Comparison of ENCODE assay signal across 10 cellular contexts in genomic region chr11:62614275-62614674, GRCh38. TPM values are rescaled to one million over a fixed set of nuclear protein-coding genes. Genes with fewer than 3 reads are reported as not detected.
DNase-seq lines count a peak whose midpoint lies in the region; ATAC-seq, FAIRE-seq and TF ChIP-seq lines count a peak whose summit lies in the region.
"Had no signal": no experiment of that assay in that cellular context is flagged by ENCODE, and none has a peak within 500 bp of the region (broad histone marks: within the 10 kb centered on the region; RNA-seq: fewer than 3 reads in every experiment).

No MANE protein-coding gene starts in this region.

- H3K4me3 ChIP-seq in BLaER1: no peak overlapping the region
- H3K4me3 ChIP-seq in K562: no peak overlapping the region
- H3K4me3 ChIP-seq in neural progenitor cell: no peak overlapping the region

- H3K27me3 ChIP-seq in BLaER1: no peaks in the 10 kb centered on the region
- H3K27me3 ChIP-seq in K562 (ENCODE audit: control insufficient read depth in 2 of 2, insufficient read depth in 2 of 2, low read length in 2 of 2): no peaks in the 10 kb centered on the region
- peaks cover 13% of the 10 kb centered on the region for H3K27me3 ChIP-seq in neural progenitor cell

- intact Hi-C loops in K562 (cut with micrococcal nuclease): loop anchor here (5.0 kb wide), 1 partner anchor 78 kb away; no protein-coding TSS in a partner anchor

- H3K4me2 ChIP-seq in BLaER1: no peak overlapping the region
- H3K4me2 ChIP-seq in K562 (ENCODE audit: insufficient read depth, low read length): peak overlapping the region; percentile 28
- H3K4me2 ChIP-seq in neural progenitor cell: no peak overlapping the region

- 0 out of 2 replicates have a peak, but pooled peaks have one; percentile 28 for TF ChIP-seq POLR2A in K562 (conservative IDR thresholded peaks at IDR 0.05)

- peaks cover 25% of the 10 kb centered on the region for H3K4me1 Mint-ChIP-seq in neural progenitor cell

- peaks cover 2% of the 10 kb centered on the region for H3K9me1 ChIP-seq in K562 (ENCODE audit: control insufficient read depth, insufficient read depth, low read length)

- no peaks in the 10 kb centered on the region for H3K9me3 ChIP-seq in BLaER1
- H3K9me3 ChIP-seq in K562 (replicated peaks; ENCODE audit: control insufficient read depth, insufficient read depth, low read depth, low read length): no peaks in the 10 kb centered on the region
- H3K9me3 ChIP-seq in neural progenitor cell (ENCODE audit: low read depth): no peaks in the 10 kb centered on the region

- 42% methylated on average over 8 of the region's 8 CpGs for WGBS in K562 (ENCODE audit: insufficient coverage, low coverage, missing lambda C conversion rate)

- no peak for TF ChIP-seq RAD21 in K562 (CRISPR knock-in tag; conservative IDR thresholded peaks at IDR 0.05 in 1 of 2, IDR thresholded peaks at IDR 0.05 in 1 of 2)

- TF ChIP-seq CTCF in K562 (IDR thresholded peaks at IDR 0.05 in 2 of 3, conservative IDR thresholded peaks at IDR 0.05 in 1 of 3; ENCODE audit: insufficient read depth in 2 of 3, low read depth in 1 of 3, low read length in 3 of 3) (no peak), neural progenitor cell (IDR thresholded peaks at IDR 0.05) (no peak)

- H3F3A ChIP-seq in neural progenitor cell (ENCODE audit: low read depth): peaks cover 22% of the 10 kb centered on the region

- no peaks in the 10 kb centered on the region for H3K9me3 Mint-ChIP-seq in neural progenitor cell

- H3K4me1 ChIP-seq in BLaER1: peaks cover 31% of the 10 kb centered on the region
- peaks cover 29 to 60% of the 10 kb centered on the region in 2 experiments for H3K4me1 ChIP-seq in K562 (replicated peaks in 1 of 2; ENCODE audit: control insufficient read depth in 2 of 2, insufficient read depth in 2 of 2, low read length in 2 of 2)
- peaks cover 7% of the 10 kb centered on the region for H3K4me1 ChIP-seq in neural progenitor cell

- H3K79me2 ChIP-seq in K562 (ENCODE audit: control insufficient read depth, insufficient read depth, low read length): peaks cover 26% of the 10 kb centered on the region
- no peaks in the 10 kb centered on the region for H3K79me2 ChIP-seq in neural progenitor cell (ENCODE audit: low read depth)

- H3K36me3 Mint-ChIP-seq in neural progenitor cell: peaks cover 5% of the 10 kb centered on the region

- TF ChIP-seq EP300 in K562 (IDR thresholded peaks at IDR 0.05; ENCODE audit: low read length): no peak

- H4K20me1 ChIP-seq in BLaER1: no peaks in the 10 kb centered on the region
- H4K20me1 ChIP-seq in K562 (replicated peaks; ENCODE audit: control insufficient read depth, insufficient read depth, low read length): 0 out of 2 replicates have a peak, but pooled peaks cover 5% of the 10 kb centered on the region
- H4K20me1 ChIP-seq in neural progenitor cell (ENCODE audit: low read depth): no peaks in the 10 kb centered on the region

- H3K27me3 Mint-ChIP-seq in neural progenitor cell (ENCODE audit: insufficient read depth, low read depth): peaks cover 4% of the 10 kb centered on the region

- H3K36me3 ChIP-seq in BLaER1: peaks cover 38% of the 10 kb centered on the region
- H3K36me3 ChIP-seq in K562 (ENCODE audit: control insufficient read depth, insufficient read depth, low read length): peaks cover 47% of the 10 kb centered on the region
- H3K36me3 ChIP-seq in neural progenitor cell: no peaks in the 10 kb centered on the region

- DNase-seq in NCI-H69 (lab: John Stamatoyannopoulos, UW) (peak; percentile 31), K562 (ENCODE audit: extremely low read depth in 1 of 4, low spot score in 3 of 4) (peak; percentile 52 to 76 (median 58)), neural progenitor cell (ENCODE audit: low spot score) (no peak), 8988T (no peak), NCI-H1417 (lab: John Stamatoyannopoulos, UW) (no peak), NCI-H1092 treated with DMSO at 0.1 percent for 48 hours (lab: John Stamatoyannopoulos, UW) (no peak), NCI-H446 (lab: John Stamatoyannopoulos, UW) (no peak)
- DNase-seq: GF-D8 had no signal

- H3K9ac ChIP-seq in BLaER1 (0 out of 2 replicates have a peak overlapping the region, but pooled peaks have one; percentile 29), K562 (ENCODE audit: insufficient read depth in 1 of 2, low read depth in 2 of 2, low read length in 2 of 2) (peak overlapping the region; percentile 20 to 82; a peak in 3 of 4 replicates), neural progenitor cell (no peak overlapping the region)

- CTCF ChIA-PET in K562 (lab: Yijun Ruan, JAX; ENCODE audit: low intra/inter-chr PET ratio): interaction anchor here (0.5 kb wide), 1 partner anchor 115 kb away, joined by 3 read pairs; no protein-coding TSS in a partner anchor

- POLR2A ChIA-PET in K562 (lab: Yijun Ruan, JAX): interaction anchor here (0.9 kb wide), 1 partner anchor 40 kb away, joined by 3 read pairs; no protein-coding TSS in a partner anchor

- peak; percentile 44 for ATAC-seq in K562

- peak overlapping the region; percentile 59 for H3K27ac ChIP-seq in BLaER1
- peak overlapping the region; percentile 43; the same call in 2 of the 3 replicates for H3K27ac ChIP-seq in K562 (ENCODE audit: extremely low read depth, low read depth, low read length)
- H3K27ac ChIP-seq in neural progenitor cell: no peak overlapping the region

- H3K27ac Mint-ChIP-seq in neural progenitor cell: peak overlapping the region; percentile 95

- H2AFZ ChIP-seq in K562 (ENCODE audit: low read depth, low read length) (no peak overlapping the region), neural progenitor cell (replicated peaks) (no peak overlapping the region)

- H3K4me3 Mint-ChIP-seq in neural progenitor cell: peak overlapping the region; percentile 81

- FAIRE-seq in K562 (lab: Jason Lieb, UNC): peak; percentile 78
- FAIRE-seq: TTC549 had no signal

- BruUV-seq in K562 (replicated peaks; lab: Mats Ljungman, UMichigan): no TSS peak

- in situ Hi-C loops in K562 (cut with MboI): no loop called here

RNA-seq across cellular contexts. Expression of gene ROM1, which starts 1.2 kb away (rescaled TPM):
- total RNA-seq in K562 (2011; cell fraction: chromatin; rRNA removed; ENCODE audit: low replicate concordance): 0.60 and 1.4 TPM in 2 replicates
- total RNA-seq in K562 (2011; cell fraction: nucleolus; rRNA removed): 1.8 TPM in 2 replicates
- 0.69 and 2.3 TPM in 2 replicates for total RNA-seq in K562 (2011; cell fraction: nucleoplasm; rRNA removed)
- total RNA-seq in K562 (2014; rRNA removed) (3.9 and 4.3 TPM in 2 replicates), K562 (2014; rRNA removed; fragmentation: Illumina TruSeq; extraction: Trizol) (2.2 and 2.9 TPM in 2 replicates), K562 (2015; rRNA removed; fragmentation: Illumina TruSeq; extraction: Trizol) (3.3 TPM in 2 replicates), K562 (2021) (2.6 and 3.3 TPM in 2 replicates), neural progenitor cell (ENCODE audit: low replicate concordance) (2.2 TPM in 1 of 2 replicates, not detected in the other)
- polyA plus RNA-seq in K562 (2011; rRNA removed) (1.7 TPM in 2 replicates), K562 (2014; fragmentation: Illumina TruSeq; extraction: Trizol) (4.0 and 4.9 TPM in 2 replicates), K562 (2014; fragmentation: Nextera tagmentation; extraction: Ambion mirVana) (1 to 10 TPM in 1 of 2 experiments, under 1 TPM in 1; 0.75 to 1.4 TPM), K562 (2014; rRNA removed) (3.8 and 3.9 TPM in 2 replicates)
- polyA plus RNA-seq in K562 (2011; cell fraction: cytosol; rRNA removed): 1.9 and 2.5 TPM in 2 replicates
- 1.8 and 1.9 TPM in 2 replicates for polyA plus RNA-seq in K562 (2011; cell fraction: nucleus; rRNA removed)
- 4.3 and 4.4 TPM in 2 replicates for polyA plus RNA-seq in K562 (2012)
- 0.39 and 0.63 TPM in 2 replicates for polyA minus RNA-seq in K562 (2011; rRNA and poly(A)+ RNA removed)
- 0.48 and 1.7 TPM in 2 replicates for polyA minus RNA-seq in K562 (2011; cell fraction: cytosol; rRNA and poly(A)+ RNA removed)
- 0.40 and 0.56 TPM in 2 replicates for polyA minus RNA-seq in K562 (2011; cell fraction: nucleus; rRNA and poly(A)+ RNA removed)

RNA-seq across cellular contexts. Expression of gene EML3, which starts 1.7 kb away (rescaled TPM):
- total RNA-seq in K562 (2011; cell fraction: chromatin; rRNA removed; ENCODE audit: low replicate concordance): 108 and 289 TPM in 2 replicates
- total RNA-seq in K562 (2011; cell fraction: nucleolus; rRNA removed): 172 and 175 TPM in 2 replicates
- total RNA-seq in K562 (2011; cell fraction: nucleoplasm; rRNA removed): 130 TPM in 2 replicates
- 26.4 and 31.7 TPM in 2 replicates for total RNA-seq in K562 (2014; rRNA removed)
- 12.6 and 16.7 TPM in 2 replicates for total RNA-seq in K562 (2014; rRNA removed; fragmentation: Illumina TruSeq; extraction: Trizol)
- 20.7 and 22.1 TPM in 2 replicates for total RNA-seq in K562 (2015; rRNA removed; fragmentation: Illumina TruSeq; extraction: Trizol)
- 77.3 and 90.5 TPM in 2 replicates for total RNA-seq in K562 (2021)
- 36.8 and 50.2 TPM in 2 replicates for polyA plus RNA-seq in K562 (2011; rRNA removed)
- 30.9 and 49.9 TPM in 2 replicates for polyA plus RNA-seq in K562 (2011; cell fraction: cytosol; rRNA removed)
- polyA plus RNA-seq in K562 (2011; cell fraction: nucleus; rRNA removed): 239 and 311 TPM in 2 replicates
- polyA plus RNA-seq in K562 (2012): 41.6 and 58.4 TPM in 2 replicates
- 27.9 and 31.2 TPM in 2 replicates for polyA plus RNA-seq in K562 (2014; fragmentation: Illumina TruSeq; extraction: Trizol)
- under 1 TPM; 0.32 to 0.59 TPM for polyA plus RNA-seq in K562 (2014; fragmentation: Nextera tagmentation; extraction: Ambion mirVana)
- polyA plus RNA-seq in K562 (2014; rRNA removed): 49.5 and 64.2 TPM in 2 replicates
- polyA minus RNA-seq in K562 (2011; rRNA and poly(A)+ RNA removed): 22.5 TPM in 2 replicates
- polyA minus RNA-seq in K562 (2011; cell fraction: cytosol; rRNA and poly(A)+ RNA removed): 22.3 and 28.2 TPM in 2 replicates
- 38.9 and 46.8 TPM in 2 replicates for polyA minus RNA-seq in K562 (2011; cell fraction: nucleus; rRNA and poly(A)+ RNA removed)
- total RNA-seq in neural progenitor cell (ENCODE audit: low replicate concordance): 4.0 and 26.6 TPM in 2 replicates

RNA-seq across cellular contexts. Expression of gene B3GAT3, which starts 7.5 kb away (rescaled TPM):
- 17.7 and 87.0 TPM in 2 replicates for total RNA-seq in K562 (2011; cell fraction: chromatin; rRNA removed; ENCODE audit: low replicate concordance)
- 109 and 112 TPM in 2 replicates for total RNA-seq in K562 (2011; cell fraction: nucleolus; rRNA removed)
- total RNA-seq in K562 (2011; cell fraction: nucleoplasm; rRNA removed): 65.7 and 66.1 TPM in 2 replicates
- total RNA-seq in K562 (2014; rRNA removed): 48.2 and 70.7 TPM in 2 replicates
- total RNA-seq in K562 (2014; rRNA removed; fragmentation: Illumina TruSeq; extraction: Trizol): 5.6 and 8.0 TPM in 2 replicates
- total RNA-seq in K562 (2015; rRNA removed; fragmentation: Illumina TruSeq; extraction: Trizol): 29.9 and 31.0 TPM in 2 replicates
- 58.5 and 58.7 TPM in 2 replicates for total RNA-seq in K562 (2021)
- polyA plus RNA-seq in K562 (2011; rRNA removed): 21.4 and 35.5 TPM in 2 replicates
- polyA plus RNA-seq in K562 (2011; cell fraction: cytosol; rRNA removed): 41.7 and 99.9 TPM in 2 replicates
- 46.7 and 85.0 TPM in 2 replicates for polyA plus RNA-seq in K562 (2011; cell fraction: nucleus; rRNA removed)
- polyA plus RNA-seq in K562 (2012): 36.3 and 72.1 TPM in 2 replicates
- polyA plus RNA-seq in K562 (2014; fragmentation: Illumina TruSeq; extraction: Trizol): 16.3 and 43.0 TPM in 2 replicates
- 1 to 10 TPM in 1 of 2 experiments, under 1 TPM in 1; 0.30 to 3.3 TPM for polyA plus RNA-seq in K562 (2014; fragmentation: Nextera tagmentation; extraction: Ambion mirVana)
- polyA plus RNA-seq in K562 (2014; rRNA removed): 64.0 and 83.7 TPM in 2 replicates
- 3.6 and 7.7 TPM in 2 replicates for polyA minus RNA-seq in K562 (2011; rRNA and poly(A)+ RNA removed)
- polyA minus RNA-seq in K562 (2011; cell fraction: cytosol; rRNA and poly(A)+ RNA removed): 26.1 and 28.4 TPM in 2 replicates
- 8.5 and 10.4 TPM in 2 replicates for polyA minus RNA-seq in K562 (2011; cell fraction: nucleus; rRNA and poly(A)+ RNA removed)
- 21.2 and 44.0 TPM in 2 replicates for total RNA-seq in neural progenitor cell (ENCODE audit: low replicate concordance)

RNA-seq across cellular contexts. Expression of gene MTA2, which starts 12.6 kb away (rescaled TPM):
- total RNA-seq in K562 (2011; cell fraction: chromatin; rRNA removed; ENCODE audit: low replicate concordance): 245 and 284 TPM in 2 replicates
- total RNA-seq in K562 (2011; cell fraction: nucleolus; rRNA removed): 124 TPM in 2 replicates
- total RNA-seq in K562 (2011; cell fraction: nucleoplasm; rRNA removed): 132 and 142 TPM in 2 replicates
- total RNA-seq in K562 (2014; rRNA removed) (185 and 203 TPM in 2 replicates), K562 (2014; rRNA removed; fragmentation: Illumina TruSeq; extraction: Trizol) (161 and 172 TPM in 2 replicates), K562 (2015; rRNA removed; fragmentation: Illumina TruSeq; extraction: Trizol) (195 and 217 TPM in 2 replicates), K562 (2021) (176 and 203 TPM in 2 replicates), neural progenitor cell (ENCODE audit: low replicate concordance) (108 and 135 TPM in 2 replicates)
- polyA plus RNA-seq in K562 (2011; rRNA removed) (36.0 and 48.6 TPM in 2 replicates), K562 (2014; fragmentation: Illumina TruSeq; extraction: Trizol) (190 and 220 TPM in 2 replicates), K562 (2014; fragmentation: Nextera tagmentation; extraction: Ambion mirVana) (1 to 10 TPM; 6.2 to 9.9 TPM), K562 (2014; rRNA removed) (121 and 125 TPM in 2 replicates)
- 40.7 and 41.9 TPM in 2 replicates for polyA plus RNA-seq in K562 (2011; cell fraction: cytosol; rRNA removed)
- 130 and 158 TPM in 2 replicates for polyA plus RNA-seq in K562 (2011; cell fraction: nucleus; rRNA removed)
- polyA plus RNA-seq in K562 (2012): 115 and 136 TPM in 2 replicates
- 61.0 and 97.7 TPM in 2 replicates for polyA minus RNA-seq in K562 (2011; rRNA and poly(A)+ RNA removed)
- polyA minus RNA-seq in K562 (2011; cell fraction: cytosol; rRNA and poly(A)+ RNA removed): 55.1 and 63.3 TPM in 2 replicates
- polyA minus RNA-seq in K562 (2011; cell fraction: nucleus; rRNA and poly(A)+ RNA removed): 55.5 and 81.5 TPM in 2 replicates

RNA-seq across cellular contexts. Expression of gene TUT1, which starts 23.0 kb away (rescaled TPM):
- total RNA-seq in K562 (2011; cell fraction: chromatin; rRNA removed; ENCODE audit: low replicate concordance): 47.7 and 72.1 TPM in 2 replicates
- total RNA-seq in K562 (2011; cell fraction: nucleolus; rRNA removed): 38.0 and 41.8 TPM in 2 replicates
- 30.8 and 37.0 TPM in 2 replicates for total RNA-seq in K562 (2011; cell fraction: nucleoplasm; rRNA removed)
- 18.5 and 20.9 TPM in 2 replicates for total RNA-seq in K562 (2014; rRNA removed)
- 7.2 and 9.6 TPM in 2 replicates for total RNA-seq in K562 (2014; rRNA removed; fragmentation: Illumina TruSeq; extraction: Trizol)
- 11.5 and 12.4 TPM in 2 replicates for total RNA-seq in K562 (2015; rRNA removed; fragmentation: Illumina TruSeq; extraction: Trizol)
- total RNA-seq in K562 (2021): 38.9 and 44.3 TPM in 2 replicates
- 15.7 and 31.2 TPM in 2 replicates for polyA plus RNA-seq in K562 (2011; rRNA removed)
- 12.9 and 21.9 TPM in 2 replicates for polyA plus RNA-seq in K562 (2011; cell fraction: cytosol; rRNA removed)
- 57.1 and 64.8 TPM in 2 replicates for polyA plus RNA-seq in K562 (2011; cell fraction: nucleus; rRNA removed)
- polyA plus RNA-seq in K562 (2012): 25.7 and 28.0 TPM in 2 replicates
- polyA plus RNA-seq in K562 (2014; fragmentation: Illumina TruSeq; extraction: Trizol): 22.8 and 26.7 TPM in 2 replicates
- polyA plus RNA-seq in K562 (2014; fragmentation: Nextera tagmentation; extraction: Ambion mirVana): 1 to 10 TPM in 1 of 2 experiments, under 1 TPM in 1; 0.66 to 1.5 TPM
- 24.3 and 28.2 TPM in 2 replicates for polyA plus RNA-seq in K562 (2014; rRNA removed)
- polyA minus RNA-seq in K562 (2011; rRNA and poly(A)+ RNA removed): 12.0 and 15.6 TPM in 2 replicates
- 8.6 and 12.8 TPM in 2 replicates for polyA minus RNA-seq in K562 (2011; cell fraction: cytosol; rRNA and poly(A)+ RNA removed)
- 10.0 and 15.2 TPM in 2 replicates for polyA minus RNA-seq in K562 (2011; cell fraction: nucleus; rRNA and poly(A)+ RNA removed)
- 4.8 and 23.1 TPM in 2 replicates for total RNA-seq in neural progenitor cell (ENCODE audit: low replicate concordance)

Comparison
In these comparisons a context has a peak if more than half of its experiments do, and no peak if none do; other contexts are left out.
1. DNase-seq: peak in NCI-H69 (single experiment) and K562 (4 of 4); none in neural progenitor cell (single experiment), 8988T (single experiment), NCI-H1417 (0 of 3), NCI-H1092 treated with DMSO at 0.1 percent for 48 hours (single experiment) and NCI-H446 (0 of 2).